8 cellular contexts compared by ENCODE assay signal in the genomic region with DNA sequence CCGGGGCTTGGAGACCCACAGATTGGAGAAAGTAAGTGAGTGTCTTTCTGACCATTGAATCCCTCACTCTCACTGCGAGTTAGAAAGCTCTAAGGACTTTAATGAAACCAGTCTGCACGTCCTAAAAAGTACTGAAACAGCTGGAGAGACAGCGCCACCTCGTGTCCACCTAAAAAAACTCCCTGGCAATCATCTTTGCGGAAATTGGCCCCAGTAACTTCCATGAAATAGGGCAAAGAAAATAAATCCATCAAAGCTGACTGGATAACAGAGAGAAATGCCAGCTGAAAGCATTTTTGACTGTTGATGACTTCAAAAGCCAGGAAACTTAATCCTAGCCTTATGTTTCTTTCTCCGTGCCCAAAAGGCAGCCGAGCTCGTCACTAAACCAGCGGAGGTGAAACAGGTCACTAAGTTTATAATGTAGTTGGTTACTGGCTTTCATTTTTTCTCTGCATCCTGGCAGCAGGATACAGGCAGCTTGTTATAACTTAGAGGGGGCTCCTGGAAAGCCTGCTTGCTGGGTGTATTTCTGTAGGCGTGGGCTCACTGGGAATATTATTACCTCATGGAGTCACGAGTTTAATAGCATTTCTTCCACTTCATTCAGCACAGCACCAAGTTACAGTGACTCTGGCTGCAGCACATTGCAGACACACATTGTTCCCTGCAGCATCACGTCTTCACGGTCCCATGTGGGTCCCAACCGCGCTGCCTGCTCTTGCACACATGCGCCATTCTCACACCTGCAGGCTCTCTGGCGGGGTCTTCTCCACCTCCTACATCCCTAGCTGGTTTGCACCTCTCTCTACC.
A peak's percentile ranks its signal among the peaks of the same experiment; 100 is the strongest.
DNase-seq lines count a peak whose midpoint lies in the region; ATAC-seq and TF ChIP-seq lines count a peak whose summit lies in the region.

No MANE protein-coding gene starts in this region.

- no peak overlapping the region for H3K27ac ChIP-seq in RWPE1

- peak; percentile 87 for TF ChIP-seq CTCF in RWPE1 (conservative IDR thresholded peaks at IDR 0.05; ENCODE audit: low read depth)
- TF ChIP-seq CTCF in progenitor cell of endocrine pancreas (IDR thresholded peaks at IDR 0.05; ENCODE audit: unreplicated experiment): peak; percentile 87

- no peaks in the 10 kb centered on the region for H3K4me1 Mint-ChIP-seq in activated naive CD4-positive, alpha-beta T cell treated with anti-CD3 and anti-CD28 coated beads for 36 hours (ENCODE audit: low read depth)
- H3K4me1 Mint-ChIP-seq in progenitor cell of endocrine pancreas (ENCODE audit: low read depth): no peaks in the 10 kb centered on the region

- peak overlapping the region; percentile 29 for H3K4me3 ChIP-seq in MG63

- no peaks in the 10 kb centered on the region for H3K27me3 ChIP-seq in MG63

- H3K27me3 Mint-ChIP-seq in activated naive CD4-positive, alpha-beta T cell treated with anti-CD3 and anti-CD28 coated beads for 36 hours (ENCODE audit: low read depth): peaks cover 14% of the 10 kb centered on the region
- peaks cover 33% of the 10 kb centered on the region for H3K27me3 Mint-ChIP-seq in progenitor cell of endocrine pancreas

- DNase-seq in GM04504 (ENCODE audit: low read depth): peak; percentile 45
- peak; percentile 42 for DNase-seq in MG63
- DNase-seq in RWPE1 (ENCODE audit: low spot score): peak; percentile 31
- DNase-seq in activated naive CD4-positive, alpha-beta T cell treated with anti-CD3 and anti-CD28 coated beads for 36 hours: peak; percentile 73
- peak; percentile 52 to 90 (median 78) for DNase-seq in head of caudate nucleus
- peak; percentile 56 for DNase-seq in progenitor cell of endocrine pancreas (ENCODE audit: low spot score, unreplicated experiment)

- no peaks in the 10 kb centered on the region for H3K9me3 Mint-ChIP-seq in activated naive CD4-positive, alpha-beta T cell treated with anti-CD3 and anti-CD28 coated beads for 36 hours
- H3K9me3 Mint-ChIP-seq in progenitor cell of endocrine pancreas (ENCODE audit: low read depth): no peaks in the 10 kb centered on the region

- no peaks in the 10 kb centered on the region for H3K36me3 Mint-ChIP-seq in activated naive CD4-positive, alpha-beta T cell treated with anti-CD3 and anti-CD28 coated beads for 36 hours (ENCODE audit: low read depth)
- no peaks in the 10 kb centered on the region for H3K36me3 Mint-ChIP-seq in progenitor cell of endocrine pancreas (ENCODE audit: insufficient read depth)

- H3K4me3 Mint-ChIP-seq in activated naive CD4-positive, alpha-beta T cell treated with anti-CD3 and anti-CD28 coated beads for 36 hours: no peak overlapping the region
- no peak overlapping the region for H3K4me3 Mint-ChIP-seq in progenitor cell of endocrine pancreas (ENCODE audit: low read depth)

- H3K27ac Mint-ChIP-seq in activated naive CD4-positive, alpha-beta T cell treated with anti-CD3 and anti-CD28 coated beads for 36 hours: no peak overlapping the region
- H3K27ac Mint-ChIP-seq in progenitor cell of endocrine pancreas: no peak overlapping the region

- CTCF ChIA-PET in RWPE1 (lab: Yijun Ruan, JAX): interaction anchor here (0.6 to 1.4 kb wide), 11 partner anchors 11 to 1806 kb away, joined by 3 to 9 read pairs (median 4); no protein-coding TSS in a partner anchor
- CTCF ChIA-PET in activated naive CD4-positive, alpha-beta T cell treated with anti-CD3 and anti-CD28 coated beads for 36 hours (lab: Charles Lee): interaction anchor here (0.5 to 3.0 kb wide), 30 partner anchors 9 to 1096 kb away, joined by 3 to 25 read pairs (median 4); a partner anchor contains a TSS

- intact Hi-C loops in activated naive CD4-positive, alpha-beta T cell treated with anti-CD3 and anti-CD28 coated beads for 36 hours (cut with micrococcal nuclease): loop anchor here (1.0 to 5.0 kb wide), 6 partner anchors 55 to 368 kb away; no protein-coding TSS in a partner anchor
- intact Hi-C loops in head of caudate nucleus (cut with DNase I): loop anchor here (2.0 kb wide), 1 partner anchor 126 kb away; no protein-coding TSS in a partner anchor

- POLR2A ChIA-PET in RWPE1 (lab: Yijun Ruan, JAX; ENCODE audit: low non-redundant PET): no interaction called here

- ATAC-seq in HG02798 (IDR thresholded peaks at IDR 0.05; ENCODE audit: poor library complexity, unreplicated experiment) (no peak), HG02610 (IDR thresholded peaks at IDR 0.05; ENCODE audit: unreplicated experiment) (no peak)

- no peaks in the 10 kb centered on the region for H3K9me3 ChIP-seq in MG63

- no peaks in the 10 kb centered on the region for H3K36me3 ChIP-seq in MG63
